Comparison of ENCODE assay signal across 9 cellular contexts in genomic region chr1:6601865-6602668, GRCh38. TPM values are rescaled to one million over a fixed set of nuclear protein-coding genes. Genes with fewer than 3 reads are reported as not detected.
DNase-seq lines count a peak whose midpoint lies in the region; ATAC-seq and TF ChIP-seq lines count a peak whose summit lies in the region.
"Had no signal": no experiment of that assay in that cellular context is flagged by ENCODE, and none has a peak within 500 bp of the region (broad histone marks: within the 10 kb centered on the region; RNA-seq: fewer than 3 reads in every experiment).

No MANE protein-coding gene starts in this region.

- no peaks in the 10 kb centered on the region for H3K9me3 ChIP-seq in esophagus (ENCODE audit: control insufficient read depth in 2 of 2, insufficient read depth in 1 of 2, low read depth in 1 of 2, low read length in 1 of 2)
- H3K9me3 ChIP-seq in muscle layer of duodenum (ENCODE audit: control insufficient read depth in 1 of 2, low read length in 2 of 2): no peaks in the 10 kb centered on the region
- no peaks in the 10 kb centered on the region for H3K9me3 ChIP-seq in vagina

- DNase-seq in Calu3: peak; percentile 22
- DNase-seq in HS-27A (ENCODE audit: low read depth): peak; percentile 31
- peak; percentile 79 for DNase-seq in activated CD4-positive, alpha-beta T cell treated with anti-CD3 and anti-CD28 coated beads, Interleukin-2, amount 10 ng/mL, durations not matched to agents 24 days and 14 days
- no peak for DNase-seq in vagina (ENCODE audit: extremely low spot score in 2 of 2)

- no peak for TF ChIP-seq CTCF in Calu3 (IDR thresholded peaks at IDR 0.05; ENCODE audit: unreplicated experiment)
- TF ChIP-seq CTCF in vagina (IDR thresholded peaks at IDR 0.05): no peak

- H3K4me3 ChIP-seq in esophagus (ENCODE audit: low read depth in 1 of 2, low read length in 2 of 2) (peak overlapping the region; percentile 98), muscle layer of duodenum (ENCODE audit: low read depth in 1 of 2, low read length in 2 of 2) (peak overlapping the region; percentile 86 to 99), vagina (peak overlapping the region; percentile 59 to 74)

- intact Hi-C loops in Calu3 (cut with micrococcal nuclease; ENCODE audit: unreplicated experiment) (loop anchor here (10.0 kb wide), 1 partner anchor 47 kb away; the partner anchor contains the start of genes NOL9 and TAS1R1), vagina (cut with DNase I) (loop anchor here (5.0 kb wide), 1 partner anchor 35 kb away; no protein-coding TSS in a partner anchor)
- intact Hi-C loops in activated CD4-positive, alpha-beta T cell treated with anti-CD3 and anti-CD28 coated beads, Interleukin-2, amount 10 ng/mL, durations not matched to agents 24 days and 14 days (cut with micrococcal nuclease): loop anchor here (1.0 to 5.0 kb wide), 6 partner anchors 22 to 395 kb away; partner anchors contain the start of genes ACOT7, CAMTA1, NOL9 and RNF207

- H3K27me3 Mint-ChIP-seq in Calu3 (ENCODE audit: unreplicated experiment): no peaks in the 10 kb centered on the region
- H3K27me3 Mint-ChIP-seq in activated CD4-positive, alpha-beta T cell treated with anti-CD3 and anti-CD28 coated beads, Interleukin-2, amount 10 ng/mL, durations not matched to agents 24 days and 14 days: no peaks in the 10 kb centered on the region

- H3K4me1 ChIP-seq in esophagus (ENCODE audit: control insufficient read depth in 2 of 2, insufficient read depth in 2 of 2, low read length in 1 of 2) (peaks cover 9 to 19% of the 10 kb centered on the region in 2 donors), muscle layer of duodenum (ENCODE audit: control insufficient read depth in 1 of 2, insufficient read depth in 2 of 2, low read length in 2 of 2) (peaks cover 14 to 49% of the 10 kb centered on the region in 2 donors), vagina (peaks cover 59% of the 10 kb centered on the region)

- BruUV-seq in Calu3 (replicated peaks; lab: Mats Ljungman, UMichigan): no TSS peak

- no peaks in the 10 kb centered on the region for H3K27me3 ChIP-seq in esophagus (ENCODE audit: control insufficient read depth in 1 of 2, insufficient read depth in 2 of 2, low read length in 2 of 2)
- H3K27me3 ChIP-seq in muscle layer of duodenum (ENCODE audit: low read depth, low read length): no peaks in the 10 kb centered on the region
- no peaks in the 10 kb centered on the region for H3K27me3 ChIP-seq in vagina

- ATAC-seq in GM19463 (IDR thresholded peaks at IDR 0.05; ENCODE audit: unreplicated experiment) (peak; percentile 23), HG02884 (IDR thresholded peaks at IDR 0.05; ENCODE audit: unreplicated experiment) (no peak)

- H3K27ac ChIP-seq in esophagus (ENCODE audit: low read depth in 2 of 2, low read length in 1 of 2) (peak overlapping the region; percentile 97 to 99), muscle layer of duodenum (ENCODE audit: low read length) (peak overlapping the region; percentile 88), vagina (peak overlapping the region; percentile 98)

- TF ChIP-seq POLR2A in vagina (IDR thresholded peaks at IDR 0.05): no peak

- CTCF ChIA-PET in Calu3 (lab: Charles Lee): interaction anchor here (0.9 to 2.1 kb wide), 2 partner anchors 9 to 23 kb away, joined by 3 to 5 read pairs; partner anchors contain the start of gene ZBTB48

- peaks cover 59% of the 10 kb centered on the region for H3K36me3 Mint-ChIP-seq in Calu3 (ENCODE audit: insufficient read depth, unreplicated experiment)
- H3K36me3 Mint-ChIP-seq in activated CD4-positive, alpha-beta T cell treated with anti-CD3 and anti-CD28 coated beads, Interleukin-2, amount 10 ng/mL, durations not matched to agents 24 days and 14 days (ENCODE audit: low read depth): peaks cover 23% of the 10 kb centered on the region

- H3K4me1 Mint-ChIP-seq in Calu3 (ENCODE audit: low read depth, unreplicated experiment): no peaks in the 10 kb centered on the region
- H3K4me1 Mint-ChIP-seq in activated CD4-positive, alpha-beta T cell treated with anti-CD3 and anti-CD28 coated beads, Interleukin-2, amount 10 ng/mL, durations not matched to agents 24 days and 14 days: peaks cover 28% of the 10 kb centered on the region

- H3K4me3 Mint-ChIP-seq in Calu3 (ENCODE audit: low read depth, unreplicated experiment): peak overlapping the region; percentile 87
- peak overlapping the region; percentile 95 for H3K4me3 Mint-ChIP-seq in activated CD4-positive, alpha-beta T cell treated with anti-CD3 and anti-CD28 coated beads, Interleukin-2, amount 10 ng/mL, durations not matched to agents 24 days and 14 days

- H3K36me3 ChIP-seq in esophagus (ENCODE audit: control insufficient read depth in 2 of 2, insufficient read depth in 2 of 2, low read length in 1 of 2) (peaks cover 6 to 19% of the 10 kb centered on the region in 2 donors), muscle layer of duodenum (ENCODE audit: control insufficient read depth in 1 of 2, insufficient read depth in 2 of 2, low read length in 2 of 2) (peaks cover 9 to 48% of the 10 kb centered on the region in 2 donors), vagina (peaks cover 0 to 22% of the 10 kb centered on the region in 2 donors)

- WGBS in esophagus, 2 donors: 0% methylated on average over 90 to 108 of the region's 108 CpGs

- no peaks in the 10 kb centered on the region for H3K9me3 Mint-ChIP-seq in Calu3 (ENCODE audit: low read depth, unreplicated experiment)
- no peaks in the 10 kb centered on the region for H3K9me3 Mint-ChIP-seq in activated CD4-positive, alpha-beta T cell treated with anti-CD3 and anti-CD28 coated beads, Interleukin-2, amount 10 ng/mL, durations not matched to agents 24 days and 14 days

- no peak overlapping the region for H3K27ac Mint-ChIP-seq in Calu3 (ENCODE audit: unreplicated experiment)
- peak overlapping the region; percentile 89 for H3K27ac Mint-ChIP-seq in activated CD4-positive, alpha-beta T cell treated with anti-CD3 and anti-CD28 coated beads, Interleukin-2, amount 10 ng/mL, durations not matched to agents 24 days and 14 days

RNA-seq across cellular contexts. Expression of gene KLHL21, which starts 0.6 kb away (rescaled TPM):
- total RNA-seq in Calu3 (2022): 21.8 and 23.5 TPM in 2 replicates
- total RNA-seq in activated CD4-positive, alpha-beta T cell treated with anti-CD3 and anti-CD28 coated beads, Interleukin-2, amount 10 ng/mL, durations not matched to agents 24 days and 14 days: 26.1 and 26.8 TPM in 2 replicates
- 10 to 100 TPM; 20.5 to 22.3 TPM for polyA plus RNA-seq in esophagus
- 54.3 TPM for total RNA-seq in vagina

RNA-seq across cellular contexts. Expression of gene PHF13, which starts 11.5 kb away (rescaled TPM):
- 14.2 and 14.5 TPM in 2 replicates for total RNA-seq in Calu3 (2022)
- 19.1 and 20.1 TPM in 2 replicates for total RNA-seq in activated CD4-positive, alpha-beta T cell treated with anti-CD3 and anti-CD28 coated beads, Interleukin-2, amount 10 ng/mL, durations not matched to agents 24 days and 14 days
- 1 to 10 TPM; 8.4 to 9.0 TPM for polyA plus RNA-seq in esophagus
- total RNA-seq in vagina: 21.6 TPM

RNA-seq across cellular contexts. Expression of gene ZBTB48, which starts 22.3 kb away (rescaled TPM):
- 24.4 and 25.2 TPM in 2 replicates for total RNA-seq in Calu3 (2022)
- 32.9 and 37.8 TPM in 2 replicates for total RNA-seq in activated CD4-positive, alpha-beta T cell treated with anti-CD3 and anti-CD28 coated beads, Interleukin-2, amount 10 ng/mL, durations not matched to agents 24 days and 14 days
- 10 to 100 TPM; 16.2 to 42.7 TPM for polyA plus RNA-seq in esophagus
- 9.1 TPM for total RNA-seq in vagina

RNA-seq across cellular contexts. Expression of gene THAP3, which starts 22.6 kb away (rescaled TPM):
- total RNA-seq in Calu3 (2022) (11.4 and 11.5 TPM in 2 replicates), vagina (29.0 TPM)
- total RNA-seq in activated CD4-positive, alpha-beta T cell treated with anti-CD3 and anti-CD28 coated beads, Interleukin-2, amount 10 ng/mL, durations not matched to agents 24 days and 14 days: 19.5 and 24.6 TPM in 2 replicates
- 10 to 100 TPM; 10.5 to 18.1 TPM for polyA plus RNA-seq in esophagus

RNA-seq across cellular contexts. Expression of gene TAS1R1, which starts 47.0 kb away (rescaled TPM):
- total RNA-seq in Calu3 (2022) (not detected in 2 replicates), vagina (not detected)
- not detected in 2 replicates for total RNA-seq in activated CD4-positive, alpha-beta T cell treated with anti-CD3 and anti-CD28 coated beads, Interleukin-2, amount 10 ng/mL, durations not matched to agents 24 days and 14 days
- polyA plus RNA-seq in esophagus: under 1 TPM; 0.02 to 0.04 TPM
- total RNA-seq: subcutaneous adipose tissue had no signal

Comparison
In these comparisons a context has a peak if more than half of its experiments do, and no peak if none do; other contexts are left out.
1. DNase-seq: peak in Calu3 (single experiment), HS-27A (single experiment) and activated CD4-positive, alpha-beta T cell treated with anti-CD3 and anti-CD28 coated beads, Interleukin-2, amount 10 ng/mL, durations not matched to agents 24 days and 14 days (single experiment); none in vagina (0 of 2).
2. Peak in every context shown above with its lines, with median percentiles within 50 percentile points of each other: H3K27ac ChIP-seq and H3K4me3 ChIP-seq.